Comparison of ENCODE assay signal across 31 cellular contexts in the genomic region with DNA sequence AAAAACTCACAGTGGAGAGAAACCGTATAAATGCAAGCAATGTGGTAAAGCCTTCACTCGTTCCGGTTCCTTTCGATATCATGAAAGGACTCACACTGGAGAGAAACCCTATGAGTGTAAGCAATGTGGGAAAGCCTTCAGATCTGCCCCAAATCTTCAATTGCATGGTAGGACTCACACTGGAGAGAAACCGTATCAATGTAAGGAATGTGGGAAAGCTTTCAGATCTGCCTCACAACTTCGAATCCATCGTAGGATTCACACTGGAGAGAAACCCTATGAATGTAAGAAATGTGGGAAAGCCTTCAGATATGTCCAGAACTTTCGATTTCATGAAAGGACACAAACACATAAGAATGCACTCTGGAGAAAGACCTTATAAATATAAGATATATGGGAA. TPM values are rescaled to one million over a fixed set of nuclear protein-coding genes. Genes with fewer than 3 reads are reported as not detected.
"Had no signal": no experiment of that assay in that cellular context is flagged by ENCODE, and none has a peak within 500 bp of the region (broad histone marks: within the 10 kb centered on the region; RNA-seq: fewer than 3 reads in every experiment).

No MANE protein-coding gene starts in this region.

- ATAC-seq: activated CD4-positive, alpha-beta T cell treated with anti-CD3 and anti-CD28 coated beads for 36 hours; activated naive CD4-positive, alpha-beta T cell treated with anti-CD3 and anti-CD28 coated beads, Interleukin-2, amount 50 U/mL, for 72 hours; activated T-cell treated with anti-CD3 and anti-CD28 coated beads, Interleukin-2, amount 50 U/mL, for 72 hours; effector memory CD8-positive, alpha-beta T cell; foreskin keratinocyte; gastrocnemius medialis had no signal

- H3K27ac ChIP-seq: brain microvascular endothelial cell, esophagus muscularis mucosa, foreskin keratinocyte, gastrocnemius medialis had no signal

- DNase-seq: activated CD4-positive, alpha-beta memory T cell treated with anti-CD3 and anti-CD28 coated beads, Interleukin-2, amount 10 ng/mL, durations not matched to agents 7 days and 5 days; activated CD4-positive, alpha-beta T cell treated with anti-CD3 and anti-CD28 coated beads for 36 hours; activated CD4-positive, alpha-beta T cell treated with anti-CD3 and anti-CD28 coated beads, Interleukin-2, amount 10 ng/mL, durations not matched to agents 7 days and 5 days; activated CD4-positive, alpha-beta T cell treated with anti-CD3 and anti-CD28 coated beads, Interleukin-2, amount 50 U/mL, for 4 hours; activated CD4-positive, CD25-positive, alpha-beta regulatory T cell; activated CD4-positive, CD25-positive, alpha-beta regulatory T cell treated with anti-CD3 and anti-CD28 coated beads, Interleukin-2, amount 50 U/mL, for 72 hours; activated CD8-positive, alpha-beta memory T cell treated with anti-CD3 and anti-CD28 coated beads, Interleukin-2, amount 50 U/mL, for 48 hours; activated gamma-delta T cell; activated naive CD4-positive, alpha-beta T cell; activated naive CD4-positive, alpha-beta T cell treated with anti-CD3 and anti-CD28 coated beads, Interleukin-2, amount 10 ng/mL, durations not matched to agents 7 days and 5 days; activated naive CD8-positive, alpha-beta T cell treated with anti-CD3 and anti-CD28 coated beads, Interleukin-2, amount 10 ng/mL, durations not matched to agents 7 days and 5 days; activated T-cell treated with anti-CD3 and anti-CD28 coated beads for 4 hours; activated T-cell treated with anti-CD3 and anti-CD28 coated beads, Interleukin-2, amount 50 U/mL, for 24 hours; activated T-cell treated with anti-CD3 and anti-CD28 coated beads, Interleukin-2, amount 50 U/mL, for 72 hours; amniotic stem cell; anterior cingulate cortex; brain microvascular endothelial cell; cortex of kidney; dermis blood vessel endothelial cell; effector CD4-positive, alpha-beta T cell; effector memory CD8-positive, alpha-beta T cell; erythroblast; foreskin keratinocyte; gastrocnemius medialis; glutamatergic neuron; T-helper 2 cell had no signal

- FAIRE-seq: astrocyte, bronchial epithelial cell had no signal

- H3K4me1 Mint-ChIP-seq: activated CD4-positive, alpha-beta memory T cell treated with anti-CD3 and anti-CD28 coated beads, Interleukin-2, amount 10 ng/mL, durations not matched to agents 7 days and 5 days; activated CD4-positive, alpha-beta T cell treated with anti-CD3 and anti-CD28 coated beads for 36 hours; activated CD4-positive, alpha-beta T cell treated with anti-CD3 and anti-CD28 coated beads, Interleukin-2, amount 10 ng/mL, durations not matched to agents 7 days and 5 days; activated naive CD4-positive, alpha-beta T cell treated with anti-CD3 and anti-CD28 coated beads, Interleukin-2, amount 10 ng/mL, durations not matched to agents 7 days and 5 days; activated naive CD8-positive, alpha-beta T cell treated with anti-CD3 and anti-CD28 coated beads, Interleukin-2, amount 10 ng/mL, durations not matched to agents 7 days and 5 days; central memory CD8-positive, alpha-beta T cell had no signal

- H3K4me3 ChIP-seq: esophagus muscularis mucosa, gastrocnemius medialis had no signal

- H3K36me3 ChIP-seq: brain microvascular endothelial cell had no signal

- H3K4me1 ChIP-seq: esophagus muscularis mucosa, foreskin keratinocyte, gastrocnemius medialis had no signal

- H3K27me3 ChIP-seq: brain microvascular endothelial cell, esophagus muscularis mucosa, foreskin keratinocyte, gastrocnemius medialis had no signal

- H3K27ac Mint-ChIP-seq: activated CD4-positive, alpha-beta memory T cell treated with anti-CD3 and anti-CD28 coated beads, Interleukin-2, amount 10 ng/mL, durations not matched to agents 7 days and 5 days; activated CD4-positive, alpha-beta T cell treated with anti-CD3 and anti-CD28 coated beads for 36 hours; activated CD4-positive, alpha-beta T cell treated with anti-CD3 and anti-CD28 coated beads, Interleukin-2, amount 10 ng/mL, durations not matched to agents 7 days and 5 days; activated naive CD4-positive, alpha-beta T cell treated with anti-CD3 and anti-CD28 coated beads, Interleukin-2, amount 10 ng/mL, durations not matched to agents 7 days and 5 days; activated naive CD4-positive, alpha-beta T cell treated with anti-CD3 and anti-CD28 coated beads, Interleukin-2, amount 50 U/mL, for 72 hours; activated naive CD8-positive, alpha-beta T cell treated with anti-CD3 and anti-CD28 coated beads, Interleukin-2, amount 10 ng/mL, durations not matched to agents 7 days and 5 days; activated T-cell treated with anti-CD3 and anti-CD28 coated beads, Interleukin-2, amount 50 U/mL, for 24 hours; activated T-cell treated with anti-CD3 and anti-CD28 coated beads, Interleukin-2, amount 50 U/mL, for 72 hours; effector memory CD8-positive, alpha-beta T cell had no signal

- H3K4me3 Mint-ChIP-seq: activated CD4-positive, alpha-beta memory T cell treated with anti-CD3 and anti-CD28 coated beads, Interleukin-2, amount 10 ng/mL, durations not matched to agents 7 days and 5 days; activated CD4-positive, alpha-beta T cell treated with anti-CD3 and anti-CD28 coated beads for 36 hours; activated CD4-positive, alpha-beta T cell treated with anti-CD3 and anti-CD28 coated beads, Interleukin-2, amount 10 ng/mL, durations not matched to agents 7 days and 5 days; activated naive CD4-positive, alpha-beta T cell treated with anti-CD3 and anti-CD28 coated beads, Interleukin-2, amount 10 ng/mL, durations not matched to agents 7 days and 5 days; activated naive CD8-positive, alpha-beta T cell treated with anti-CD3 and anti-CD28 coated beads, Interleukin-2, amount 10 ng/mL, durations not matched to agents 7 days and 5 days; activated T-cell treated with anti-CD3 and anti-CD28 coated beads, Interleukin-2, amount 50 U/mL, for 24 hours; activated T-cell treated with anti-CD3 and anti-CD28 coated beads, Interleukin-2, amount 50 U/mL, for 72 hours; central memory CD8-positive, alpha-beta T cell; effector memory CD8-positive, alpha-beta T cell had no signal

- H3K27me3 Mint-ChIP-seq: activated CD4-positive, alpha-beta memory T cell treated with anti-CD3 and anti-CD28 coated beads, Interleukin-2, amount 10 ng/mL, durations not matched to agents 7 days and 5 days; activated CD4-positive, alpha-beta T cell treated with anti-CD3 and anti-CD28 coated beads for 36 hours; activated CD4-positive, alpha-beta T cell treated with anti-CD3 and anti-CD28 coated beads, Interleukin-2, amount 10 ng/mL, durations not matched to agents 7 days and 5 days; activated naive CD4-positive, alpha-beta T cell treated with anti-CD3 and anti-CD28 coated beads, Interleukin-2, amount 10 ng/mL, durations not matched to agents 7 days and 5 days; activated naive CD8-positive, alpha-beta T cell treated with anti-CD3 and anti-CD28 coated beads, Interleukin-2, amount 10 ng/mL, durations not matched to agents 7 days and 5 days; activated T-cell treated with anti-CD3 and anti-CD28 coated beads, Interleukin-2, amount 50 U/mL, for 24 hours; central memory CD8-positive, alpha-beta T cell; effector memory CD8-positive, alpha-beta T cell had no signal

RNA-seq across cellular contexts. Expression of a gene that starts 19.4 kb away (rescaled TPM):
- total RNA-seq: astrocyte had no signal

RNA-seq across cellular contexts. Expression of a gene that starts 19.7 kb away (rescaled TPM):
- total RNA-seq: astrocyte had no signal

RNA-seq across cellular contexts. Expression of a gene that starts 54.1 kb away (rescaled TPM):
- total RNA-seq: astrocyte had no signal

RNA-seq across cellular contexts. Expression of a gene that starts 56.7 kb away (rescaled TPM):
- total RNA-seq: astrocyte had no signal
